In genomic region chr9:18474778-18475177, GRCh38 we compare ENCODE assay signal across 13 cellular contexts. TPM values are rescaled to one million over a fixed set of nuclear protein-coding genes. Genes with fewer than 3 reads are reported as not detected.
DNase-seq lines count a peak whose midpoint lies in the region; ATAC-seq and TF ChIP-seq lines count a peak whose summit lies in the region.
"Had no signal": no experiment of that assay in that cellular context is flagged by ENCODE, and none has a peak within 500 bp of the region (broad histone marks: within the 10 kb centered on the region; RNA-seq: fewer than 3 reads in every experiment).

No MANE protein-coding gene starts in this region.

- H3K27me3 ChIP-seq in GM23248 (replicated peaks; ENCODE audit: insufficient read depth) (no peaks in the 10 kb centered on the region), endodermal cell (ENCODE audit: control insufficient read depth, insufficient read depth, low read length, poor library complexity, severe bottlenecking) (no peaks in the 10 kb centered on the region)
- H3K27me3 ChIP-seq: adrenal gland, tibial nerve had no signal

- peaks cover 82% of the 10 kb centered on the region for H3K79me2 ChIP-seq in GM23248 (ENCODE audit: insufficient read depth)

- peaks cover 72% of the 10 kb centered on the region for H3F3A ChIP-seq in GM23248 (ENCODE audit: insufficient read depth)

- no peaks in the 10 kb centered on the region for H4K20me1 ChIP-seq in GM23248 (ENCODE audit: insufficient read depth)

- no peaks in the 10 kb centered on the region for H3K9me2 ChIP-seq in GM23248 (ENCODE audit: insufficient read depth)

- CTCF ChIA-PET in WTC11 (lab: Charles Lee): no interaction called here

- peak overlapping the region; percentile 60; the same call in 1 of the 2 replicates for H3K4me3 Mint-ChIP-seq in WTC11
- no peak overlapping the region for H3K4me3 Mint-ChIP-seq in endodermal cell
- H3K4me3 Mint-ChIP-seq: activated CD8-positive, alpha-beta memory T cell treated with anti-CD3 and anti-CD28 coated beads, Interleukin-2, amount 10 ng/mL, durations not matched to agents 7 days and 5 days; CD4-positive, alpha-beta T cell had no signal

- H3K4me1 Mint-ChIP-seq in WTC11: peaks cover 50% of the 10 kb centered on the region
- H3K4me1 Mint-ChIP-seq in endodermal cell: peaks cover 20% of the 10 kb centered on the region
- H3K4me1 Mint-ChIP-seq: activated CD8-positive, alpha-beta memory T cell treated with anti-CD3 and anti-CD28 coated beads, Interleukin-2, amount 10 ng/mL, durations not matched to agents 7 days and 5 days had no signal

- peak overlapping the region; percentile 87 for H3K4me3 ChIP-seq in GM23248
- peak overlapping the region; percentile 50 for H3K4me3 ChIP-seq in fibroblast of pulmonary artery (replicated peaks; ENCODE audit: low read depth, low read length)
- H3K4me3 ChIP-seq in skeletal muscle cell (ENCODE audit: low read depth, low read length): peak overlapping the region; percentile 63
- H3K4me3 ChIP-seq in endodermal cell (ENCODE audit: low read length): no peak overlapping the region
- H3K4me3 ChIP-seq: PC-9 had no signal

- H3K9me3 ChIP-seq in GM23248 (ENCODE audit: low read depth) (no peaks in the 10 kb centered on the region), endodermal cell (ENCODE audit: control insufficient read depth, low read length) (no peaks in the 10 kb centered on the region)
- H3K9me3 ChIP-seq: adrenal gland had no signal

- POLR2A ChIA-PET in WTC11 (lab: Charles Lee): no interaction called here

- H3K36me3 ChIP-seq in GM23248 (ENCODE audit: low read depth) (no peaks in the 10 kb centered on the region), endodermal cell (ENCODE audit: control insufficient read depth, insufficient read depth, low read length) (no peaks in the 10 kb centered on the region)
- H3K36me3 ChIP-seq: adrenal gland, tibial nerve had no signal

- peak overlapping the region; percentile 100 for H3K4me2 ChIP-seq in GM23248 (ENCODE audit: unreplicated experiment)
- H3K4me2 ChIP-seq: PC-9 had no signal

- H3K27ac ChIP-seq in GM23248: peak overlapping the region; percentile 96
- no peak overlapping the region for H3K27ac ChIP-seq in endodermal cell (ENCODE audit: low read depth, low read length)
- H3K27ac ChIP-seq: PC-9 had no signal

- DNase-seq in GM23248 (peak; percentile 78), WTC11 (ENCODE audit: low spot score) (no peak), fibroblast of pulmonary artery (ENCODE audit: low read depth) (peak; percentile 73), skeletal muscle cell (ENCODE audit: low read depth) (no peak), cortex of kidney (lab: John Stamatoyannopoulos, UW) (no peak), endodermal cell (no peak), globus pallidus (ENCODE audit: low spot score) (no peak)
- no peak for DNase-seq in stimulated activated CD8-positive, alpha-beta memory T cell treated with anti-CD3 and anti-CD28 coated beads, Interleukin-4, amount 100 ng/mL, for 48 hours
- DNase-seq: activated CD8-positive, alpha-beta memory T cell treated with anti-CD3 and anti-CD28 coated beads, Interleukin-2, amount 10 ng/mL, durations not matched to agents 7 days and 5 days; CD4-positive, alpha-beta T cell; PC-9 had no signal

- no peak overlapping the region for H2AFZ ChIP-seq in GM23248
- H2AFZ ChIP-seq: PC-9 had no signal

- H3K36me3 Mint-ChIP-seq in WTC11 (peaks cover 4% of the 10 kb centered on the region), endodermal cell (ENCODE audit: low read depth) (no peaks in the 10 kb centered on the region)
- H3K36me3 Mint-ChIP-seq: activated CD8-positive, alpha-beta memory T cell treated with anti-CD3 and anti-CD28 coated beads, Interleukin-2, amount 10 ng/mL, durations not matched to agents 7 days and 5 days had no signal

- no peaks in the 10 kb centered on the region for H3K27me3 Mint-ChIP-seq in WTC11 (ENCODE audit: low read depth)
- peaks cover 5% of the 10 kb centered on the region for H3K27me3 Mint-ChIP-seq in endodermal cell (ENCODE audit: insufficient read depth)

- H3K4me1 ChIP-seq in GM23248 (ENCODE audit: insufficient read depth) (peaks cover 46% of the 10 kb centered on the region), endodermal cell (ENCODE audit: control insufficient read depth, insufficient read depth, low read length) (peaks cover 3% of the 10 kb centered on the region)

- H3K9me3 Mint-ChIP-seq in WTC11 (peaks cover 6% of the 10 kb centered on the region), endodermal cell (no peaks in the 10 kb centered on the region)
- H3K9me3 Mint-ChIP-seq: CD4-positive, alpha-beta T cell had no signal

- H3K9ac ChIP-seq in GM23248 (peak overlapping the region; percentile 89), endodermal cell (ENCODE audit: extremely low read depth, low read length, poor library complexity, severe bottlenecking) (no peak overlapping the region)

- 0 to 2% methylated on average over 4 of the region's 4 CpGs for WGBS in GM23248 (ENCODE audit: low coverage in 1 of 2, low lambda C conversion rate in 2 of 2, missing lambda C conversion rate in 2 of 2), 2 experiments
- WGBS in endodermal cell (ENCODE audit: insufficient coverage in 1 of 2, insufficient read length in 1 of 2), 2 experiments: 97% methylated on average over 4 of the region's 4 CpGs

- H3K27ac Mint-ChIP-seq in WTC11 (no peak overlapping the region; the same call in 1 of the 2 replicates), endodermal cell (no peak overlapping the region)
- H3K27ac Mint-ChIP-seq: activated CD8-positive, alpha-beta memory T cell treated with anti-CD3 and anti-CD28 coated beads, Interleukin-2, amount 10 ng/mL, durations not matched to agents 7 days and 5 days; CD4-positive, alpha-beta T cell had no signal

- in situ Hi-C loops in GM23248 (cut with MboI): no loop called here

- no peak for ATAC-seq in WTC11
- ATAC-seq: activated CD8-positive, alpha-beta memory T cell treated with anti-CD3 and anti-CD28 coated beads, Interleukin-2, amount 10 ng/mL, durations not matched to agents 7 days and 5 days had no signal

- TF ChIP-seq CTCF in WTC11 (IDR thresholded peaks at IDR 0.05) (no peak), fibroblast of pulmonary artery (IDR thresholded peaks at IDR 0.05; ENCODE audit: low read length, missing control alignments) (no peak), endodermal cell (conservative IDR thresholded peaks at IDR 0.05) (no peak)

TF ChIP-seq in WTC11, 78 proteins besides CTCF, POLR2A, EP300 and RAD21:
- TF ChIP-seq SMAD4 (CRISPR knock-in tag; IDR thresholded peaks at IDR 0.05) (no peak), FOXK1 (CRISPR knock-in tag; IDR thresholded peaks at IDR 0.05) (no peak), HMGA2 (CRISPR knock-in tag; IDR thresholded peaks at IDR 0.05) (no peak), E2F5 (CRISPR knock-in tag; IDR thresholded peaks at IDR 0.05) (no peak), ZNF121 (CRISPR knock-in tag; IDR thresholded peaks at IDR 0.05) (no peak), MAX (CRISPR knock-in tag; IDR thresholded peaks at IDR 0.05) (no peak), ZNF317 (CRISPR knock-in tag; IDR thresholded peaks at IDR 0.05; ENCODE audit: borderline replicate concordance, low read depth) (no peak), JUN (CRISPR knock-in tag; IDR thresholded peaks at IDR 0.05) (no peak), NFYB (CRISPR knock-in tag; conservative IDR thresholded peaks at IDR 0.05; ENCODE audit: low read depth) (no peak), USF2 (CRISPR knock-in tag; IDR thresholded peaks at IDR 0.05) (no peak), IRF2 (CRISPR knock-in tag; IDR thresholded peaks at IDR 0.05; ENCODE audit: borderline replicate concordance, low read depth) (no peak)

RNA-seq across cellular contexts. Expression of gene ADAMTSL1, which starts 0.8 kb away (rescaled TPM):
- total RNA-seq in GM23248 (2014; rRNA removed; shearing (Covaris generic)): 255 and 273 TPM in 2 replicates
- 77.0 and 77.5 TPM in 2 replicates for polyA plus RNA-seq in GM23248 (2016; fragmentation: Nextera tagmentation; extraction: Ambion mirVana)
- total RNA-seq in WTC11 (2021): 0.94 to 1.3 TPM (median 1.2 TPM) in 3 replicates
- 1 to 10 TPM in 1 of 2 donors, not detected in 1; 1.5 TPM for total RNA-seq in endodermal cell
- 2.1 TPM for polyA plus RNA-seq in endodermal cell (2013, experiment 1 of 2)
- polyA plus RNA-seq in endodermal cell (2013, experiment 2 of 2): 2.1 TPM
- total RNA-seq: activated CD8-positive, alpha-beta memory T cell treated with anti-CD3 and anti-CD28 coated beads, Interleukin-2, amount 10 ng/mL, durations not matched to agents 7 days and 5 days; CD4-positive, alpha-beta T cell; PC-9 had no signal

Comparison
In these comparisons a context has a peak if more than half of its experiments do, and no peak if none do; other contexts are left out.
1. DNase-seq: peak in GM23248 (single experiment) and fibroblast of pulmonary artery (single experiment); none in WTC11 (single experiment), skeletal muscle cell (single experiment), cortex of kidney (single experiment), endodermal cell (single experiment), globus pallidus (single experiment) and stimulated activated CD8-positive, alpha-beta memory T cell treated with anti-CD3 and anti-CD28 coated beads, Interleukin-4, amount 100 ng/mL, for 48 hours (single experiment).
2. RNA of gene ADAMTSL1, which starts 0.8 kb away (total RNA-seq): 255 to 273 TPM in GM23248; 1.5 TPM in endodermal cell and 0.94 to 1.3 TPM in WTC11; every median in the first group is over 100 times any median in the second.